7 cellular contexts compared by ENCODE assay signal in the genomic region with DNA sequence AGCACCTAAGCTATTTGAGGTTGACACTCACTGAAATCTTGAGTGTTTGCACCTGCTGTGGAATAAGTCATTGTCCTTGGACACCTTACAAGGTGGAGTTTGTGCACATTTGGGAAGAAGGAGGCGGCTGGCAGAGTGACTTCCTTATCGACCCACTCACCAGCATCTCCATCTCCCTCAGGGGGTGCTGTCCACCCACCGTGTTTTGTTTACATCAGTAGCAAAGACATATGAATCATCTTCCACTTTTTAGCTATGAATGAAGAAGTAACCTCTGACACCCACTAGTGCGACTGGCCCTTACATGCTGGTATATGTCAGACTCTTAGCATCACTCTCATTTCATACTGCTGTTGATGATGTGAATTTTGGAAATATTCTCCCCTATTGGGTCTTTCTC.
DNase-seq lines count a peak whose midpoint lies in the region; ATAC-seq and TF ChIP-seq lines count a peak whose summit lies in the region.

No MANE protein-coding gene starts in this region.

- TF ChIP-seq CTCF in Loucy (conservative IDR thresholded peaks at IDR 0.05; ENCODE audit: low read length) = no peak; the same call in none of the 2 replicates

- ATAC-seq in GM19395 (IDR thresholded peaks at IDR 0.05; ENCODE audit: unreplicated experiment) = peak; percentile 43
- ATAC-seq in naive thymus-derived CD8-positive, alpha-beta T cell = no peak
- no peak for ATAC-seq in HG03460 (IDR thresholded peaks at IDR 0.05; ENCODE audit: unreplicated experiment)

- H3K9ac ChIP-seq in Loucy (ENCODE audit: low read depth, low read length, poor library complexity, severe bottlenecking) (no peak overlapping the region), mesenchymal stem cell (ENCODE audit: low read length) (peak overlapping the region; percentile 87)

- H3K27me3 ChIP-seq in Loucy (ENCODE audit: insufficient read depth, low read length, poor library complexity, severe bottlenecking) (no peaks in the 10 kb centered on the region), mesenchymal stem cell (ENCODE audit: control insufficient read depth in 1 of 2, insufficient read depth in 1 of 2, low read length in 2 of 2) (no peaks in the 10 kb centered on the region)

- no peak overlapping the region for H3K4me2 ChIP-seq in Loucy (ENCODE audit: low read depth, low read length, poor library complexity, severe bottlenecking)
- no peak overlapping the region for H3K4me2 ChIP-seq in mesenchymal stem cell (ENCODE audit: low read length, poor library complexity, severe bottlenecking)

- peaks cover 31% of the 10 kb centered on the region for H3K4me1 Mint-ChIP-seq in activated naive CD4-positive, alpha-beta T cell treated with anti-CD3 and anti-CD28 coated beads for 36 hours (ENCODE audit: low read depth)
- peaks cover 0 to 21% (median 17%) of the 10 kb centered on the region in 4 donors for H3K4me1 Mint-ChIP-seq in naive thymus-derived CD8-positive, alpha-beta T cell

- H4K20me1 ChIP-seq in Loucy (ENCODE audit: insufficient read depth, low read length, poor library complexity, severe bottlenecking) = no peaks in the 10 kb centered on the region

- no peak overlapping the region for H3K23ac ChIP-seq in mesenchymal stem cell (ENCODE audit: low read length in 2 of 2)

- no peaks in the 10 kb centered on the region for H3K36me3 ChIP-seq in Loucy (ENCODE audit: insufficient read depth, low read length)
- no peaks in the 10 kb centered on the region for H3K36me3 ChIP-seq in mesenchymal stem cell (ENCODE audit: control insufficient read depth in 1 of 2, insufficient read depth in 2 of 2, low read depth in 1 of 2, low read length in 2 of 2)

- intact Hi-C loops in activated naive CD4-positive, alpha-beta T cell treated with anti-CD3 and anti-CD28 coated beads for 36 hours (cut with micrococcal nuclease) = loop anchor here (1.0 to 2.0 kb wide), 3 partner anchors 85 to 204 kb away; no protein-coding TSS in a partner anchor

- H3K36me3 Mint-ChIP-seq in activated naive CD4-positive, alpha-beta T cell treated with anti-CD3 and anti-CD28 coated beads for 36 hours (ENCODE audit: low read depth) = no peaks in the 10 kb centered on the region
- H3K36me3 Mint-ChIP-seq in naive thymus-derived CD8-positive, alpha-beta T cell = peaks cover 0 to 2% (median 0%) of the 10 kb centered on the region in 3 donors

- no peak overlapping the region for H2BK15ac ChIP-seq in mesenchymal stem cell (ENCODE audit: low read depth, poor library complexity, severe bottlenecking)

- H3K27ac Mint-ChIP-seq in activated naive CD4-positive, alpha-beta T cell treated with anti-CD3 and anti-CD28 coated beads for 36 hours = peak overlapping the region; percentile 86
- H3K27ac Mint-ChIP-seq in naive thymus-derived CD8-positive, alpha-beta T cell = peak overlapping the region in 2 of 10 donors; percentile 23 to 85

- H4K8ac ChIP-seq in mesenchymal stem cell (ENCODE audit: low read length) = no peak overlapping the region

- no peak overlapping the region for H2BK12ac ChIP-seq in mesenchymal stem cell (ENCODE audit: low read length in 2 of 2)

- H3K4me1 ChIP-seq in Loucy (ENCODE audit: insufficient read depth, low read length, poor library complexity, severe bottlenecking) = no peaks in the 10 kb centered on the region
- peaks cover 2% of the 10 kb centered on the region for H3K4me1 ChIP-seq in mesenchymal stem cell (ENCODE audit: control insufficient read depth, insufficient read depth, low read depth, low read length)

- H2BK5ac ChIP-seq in mesenchymal stem cell (ENCODE audit: low read depth, low read length, poor library complexity, severe bottlenecking) = no peak overlapping the region

- no peak overlapping the region for H3K4ac ChIP-seq in mesenchymal stem cell (ENCODE audit: low read depth in 1 of 2, low read length in 2 of 2)

- WGBS in mesenchymal stem cell = 36% methylated on average over 3 of the region's 4 CpGs

- H3K9me3 Mint-ChIP-seq in activated naive CD4-positive, alpha-beta T cell treated with anti-CD3 and anti-CD28 coated beads for 36 hours = no peaks in the 10 kb centered on the region
- H3K9me3 Mint-ChIP-seq in naive thymus-derived CD8-positive, alpha-beta T cell = no peaks in the 10 kb centered on the region

- peak; percentile 68 for DNase-seq in activated naive CD4-positive, alpha-beta T cell treated with anti-CD3 and anti-CD28 coated beads for 36 hours
- peak; percentile 61 for DNase-seq in mesenchymal stem cell
- no peak for DNase-seq in naive thymus-derived CD8-positive, alpha-beta T cell
- no peak for DNase-seq in midbrain (lab: John Stamatoyannopoulos, UW)

- no peaks in the 10 kb centered on the region for H3K79me2 ChIP-seq in Loucy (ENCODE audit: insufficient read depth, low read length)

- H4K91ac ChIP-seq in mesenchymal stem cell (ENCODE audit: low read length) = no peak overlapping the region

- peak overlapping the region; percentile 44; the same call in 1 of the 2 replicates for H2AFZ ChIP-seq in Loucy (ENCODE audit: low read length)
- no peak overlapping the region for H2AFZ ChIP-seq in mesenchymal stem cell (ENCODE audit: low read depth, low read length)

- H3K27ac ChIP-seq in mesenchymal stem cell (ENCODE audit: low read length, poor library complexity, severe bottlenecking) = no peak overlapping the region

- H2AK5ac ChIP-seq in mesenchymal stem cell (ENCODE audit: low read length, severe bottlenecking) = no peak overlapping the region

- no peaks in the 10 kb centered on the region for H3F3A ChIP-seq in Loucy (ENCODE audit: low read depth)

- H3K27me3 Mint-ChIP-seq in activated naive CD4-positive, alpha-beta T cell treated with anti-CD3 and anti-CD28 coated beads for 36 hours (ENCODE audit: low read depth) = no peaks in the 10 kb centered on the region
- no peaks in the 10 kb centered on the region for H3K27me3 Mint-ChIP-seq in naive thymus-derived CD8-positive, alpha-beta T cell

- no peaks in the 10 kb centered on the region for H3K9me2 ChIP-seq in Loucy (replicated peaks; ENCODE audit: low read depth, low read length)

- POLR2A ChIA-PET in naive thymus-derived CD8-positive, alpha-beta T cell (lab: Charles Lee) = no interaction called here

- H3K4me3 Mint-ChIP-seq in activated naive CD4-positive, alpha-beta T cell treated with anti-CD3 and anti-CD28 coated beads for 36 hours = no peak overlapping the region
- peak overlapping the region in 1 of 10 donors; percentile 59 for H3K4me3 Mint-ChIP-seq in naive thymus-derived CD8-positive, alpha-beta T cell

- no peak overlapping the region for H3K14ac ChIP-seq in mesenchymal stem cell (ENCODE audit: low read length in 2 of 2)

- CTCF ChIA-PET in activated naive CD4-positive, alpha-beta T cell treated with anti-CD3 and anti-CD28 coated beads for 36 hours (lab: Charles Lee) = interaction anchor here (0.6 to 1.3 kb wide), 4 partner anchors 14 to 503 kb away, joined by 3 to 6 read pairs (median 4); no protein-coding TSS in a partner anchor

- no peak overlapping the region for H2BK120ac ChIP-seq in mesenchymal stem cell (ENCODE audit: low read depth, low read length)

- no peaks in the 10 kb centered on the region for H3K79me1 ChIP-seq in mesenchymal stem cell (replicated peaks; ENCODE audit: low read length, poor library complexity, severe bottlenecking)

- no peak overlapping the region for H3K18ac ChIP-seq in mesenchymal stem cell (ENCODE audit: low read depth in 1 of 2, low read length in 2 of 2)

- no peak overlapping the region for H3K4me3 ChIP-seq in Loucy (ENCODE audit: low read length, poor library complexity, severe bottlenecking)
- peak overlapping the region in 1 of 2 experiments; percentile 28 for H3K4me3 ChIP-seq in mesenchymal stem cell (ENCODE audit: insufficient read depth in 1 of 2, low read depth in 1 of 2, low read length in 2 of 2)

- H3K9me3 ChIP-seq in Loucy (ENCODE audit: insufficient read depth, low read depth, low read length) (no peaks in the 10 kb centered on the region), mesenchymal stem cell (ENCODE audit: control insufficient read depth, low read length) (no peaks in the 10 kb centered on the region)

Comparison
In these comparisons a context has a peak if more than half of its experiments do, and no peak if none do; other contexts are left out.
1. DNase-seq: peak in activated naive CD4-positive, alpha-beta T cell treated with anti-CD3 and anti-CD28 coated beads for 36 hours (single experiment) and mesenchymal stem cell (single experiment); none in naive thymus-derived CD8-positive, alpha-beta T cell (0 of 10) and midbrain (single experiment).